In genomic region chr9:107991581-107991980, GRCh38 we compare ENCODE assay signal across 17 cellular contexts.
DNase-seq lines count a peak whose midpoint lies in the region; TF ChIP-seq lines count a peak whose summit lies in the region.
"Had no signal": no experiment of that assay in that cellular context is flagged by ENCODE, and none has a peak within 500 bp of the region (broad histone marks: within the 10 kb centered on the region; RNA-seq: fewer than 3 reads in every experiment).

No MANE protein-coding gene starts in this region.

- H3K4me1 Mint-ChIP-seq in CD14-positive monocyte (peaks cover 75% of the 10 kb centered on the region), endodermal cell (no peaks in the 10 kb centered on the region)
- H3K4me1 Mint-ChIP-seq in dendritic cell treated with granulocyte-macrophage colony-stimulating factor and Interleukin-4, amounts not matched to agents 40 ng/mL and 50 ng/mL, for 4 days (ENCODE audit: low read depth): peaks cover 53% of the 10 kb centered on the region
- H3K4me1 Mint-ChIP-seq: B cell; CD4-positive, alpha-beta memory T cell had no signal

- H3K9ac ChIP-seq in endodermal cell (ENCODE audit: extremely low read depth, low read length, poor library complexity, severe bottlenecking): no peak overlapping the region
- H3K9ac ChIP-seq: BLaER1 had no signal

- no peak for TF ChIP-seq CTCF in CD14-positive monocyte (IDR thresholded peaks at IDR 0.05)
- no peak for TF ChIP-seq CTCF in endodermal cell (conservative IDR thresholded peaks at IDR 0.05)

- no peaks in the 10 kb centered on the region for H3K9me3 ChIP-seq in endodermal cell (ENCODE audit: control insufficient read depth, low read length)
- H3K9me3 ChIP-seq: BLaER1 had no signal

- H3K36me3 Mint-ChIP-seq in CD14-positive monocyte (peaks cover 2 to 6% of the 10 kb centered on the region in 2 donors), endodermal cell (ENCODE audit: low read depth) (no peaks in the 10 kb centered on the region)
- H3K36me3 Mint-ChIP-seq in dendritic cell treated with granulocyte-macrophage colony-stimulating factor and Interleukin-4, amounts not matched to agents 40 ng/mL and 50 ng/mL, for 4 days (ENCODE audit: low read depth): no peaks in the 10 kb centered on the region
- H3K36me3 Mint-ChIP-seq: CD4-positive, alpha-beta memory T cell had no signal

- H3K9me3 Mint-ChIP-seq in CD14-positive monocyte (no peaks in the 10 kb centered on the region), endodermal cell (no peaks in the 10 kb centered on the region)
- no peaks in the 10 kb centered on the region for H3K9me3 Mint-ChIP-seq in dendritic cell treated with granulocyte-macrophage colony-stimulating factor and Interleukin-4, amounts not matched to agents 40 ng/mL and 50 ng/mL, for 4 days

- no peak overlapping the region for H3K27ac ChIP-seq in endodermal cell (ENCODE audit: low read depth, low read length)
- H3K27ac ChIP-seq: BLaER1 had no signal

- no peak overlapping the region for H3K4me3 Mint-ChIP-seq in CD14-positive monocyte
- H3K4me3 Mint-ChIP-seq in dendritic cell treated with granulocyte-macrophage colony-stimulating factor and Interleukin-4, amounts not matched to agents 40 ng/mL and 50 ng/mL, for 4 days: no peak overlapping the region
- no peak overlapping the region for H3K4me3 Mint-ChIP-seq in endodermal cell
- H3K4me3 Mint-ChIP-seq: B cell; CD4-positive, alpha-beta memory T cell had no signal

- no peaks in the 10 kb centered on the region for H3K27me3 ChIP-seq in endodermal cell (ENCODE audit: control insufficient read depth, insufficient read depth, low read length, poor library complexity, severe bottlenecking)
- H3K27me3 ChIP-seq: BLaER1 had no signal

- no peak overlapping the region for H3K4me3 ChIP-seq in endodermal cell (ENCODE audit: low read length)
- H3K4me3 ChIP-seq: BLaER1 had no signal

- WGBS in endodermal cell (ENCODE audit: insufficient coverage in 1 of 2, insufficient read length in 1 of 2), 2 experiments: 89 to 91% methylated on average over 3 to 4 of the region's 4 CpGs

- intact Hi-C loops in CD14-positive monocyte (cut with micrococcal nuclease) (loop anchor here in 1 of 2 donors (5.0 kb wide), 1 partner anchor 46 kb away; no protein-coding TSS in a partner anchor), posterior cingulate gyrus (cut with DNase I) (no loop called here)
- intact Hi-C loops in dendritic cell treated with granulocyte-macrophage colony-stimulating factor and Interleukin-4, amounts not matched to agents 40 ng/mL and 50 ng/mL, for 4 days (cut with micrococcal nuclease): no loop called here

- no peaks in the 10 kb centered on the region for H3K36me3 ChIP-seq in endodermal cell (ENCODE audit: control insufficient read depth, insufficient read depth, low read length)
- H3K36me3 ChIP-seq: BLaER1 had no signal

- no peaks in the 10 kb centered on the region for H3K4me1 ChIP-seq in endodermal cell (ENCODE audit: control insufficient read depth, insufficient read depth, low read length)
- H3K4me1 ChIP-seq: BLaER1 had no signal

- DNase-seq in CD14-positive monocyte (ENCODE audit: low spot score) (no peak), posterior cingulate gyrus (peak in 7 of 10 donors; percentile 7 to 85 (median 43)), dedifferentiated amniotic fluid mesenchymal stem cell (ENCODE audit: extremely low spot score) (no peak), SW480 (ENCODE audit: low spot score) (no peak), NCI-H1092 (lab: John Stamatoyannopoulos, UW) (no peak), endodermal cell (no peak)
- DNase-seq: Calu3; CD4-positive, alpha-beta memory T cell; COR-L47; DMS53; DMS79 treated with DMSO at 0.1 percent for 48 hours; GF-D8; GOT3; HCEC 1CT had no signal

- peak overlapping the region; percentile 79 to 99 (median 96) for H3K27ac Mint-ChIP-seq in CD14-positive monocyte
- H3K27ac Mint-ChIP-seq in dendritic cell treated with granulocyte-macrophage colony-stimulating factor and Interleukin-4, amounts not matched to agents 40 ng/mL and 50 ng/mL, for 4 days: peak overlapping the region; percentile 61
- no peak overlapping the region for H3K27ac Mint-ChIP-seq in endodermal cell
- H3K27ac Mint-ChIP-seq: B cell; CD4-positive, alpha-beta memory T cell had no signal

- H3K27me3 Mint-ChIP-seq in CD14-positive monocyte (ENCODE audit: low read depth in 3 of 3) (peaks cover 0 to 2% (median 0%) of the 10 kb centered on the region in 3 donors), endodermal cell (ENCODE audit: insufficient read depth) (peaks cover 27% of the 10 kb centered on the region)
- H3K27me3 Mint-ChIP-seq in dendritic cell treated with granulocyte-macrophage colony-stimulating factor and Interleukin-4, amounts not matched to agents 40 ng/mL and 50 ng/mL, for 4 days: no peaks in the 10 kb centered on the region
- H3K27me3 Mint-ChIP-seq: CD4-positive, alpha-beta memory T cell had no signal

Comparison
In these comparisons a context has a peak if more than half of its experiments do, and no peak if none do; other contexts are left out.
1. DNase-seq: peak in posterior cingulate gyrus (7 of 10); none in CD14-positive monocyte (single experiment), dedifferentiated amniotic fluid mesenchymal stem cell (single experiment), SW480 (single experiment), NCI-H1092 (single experiment) and endodermal cell (single experiment).